Comparison of ENCODE assay signal across 8 cellular contexts in the genomic region with DNA sequence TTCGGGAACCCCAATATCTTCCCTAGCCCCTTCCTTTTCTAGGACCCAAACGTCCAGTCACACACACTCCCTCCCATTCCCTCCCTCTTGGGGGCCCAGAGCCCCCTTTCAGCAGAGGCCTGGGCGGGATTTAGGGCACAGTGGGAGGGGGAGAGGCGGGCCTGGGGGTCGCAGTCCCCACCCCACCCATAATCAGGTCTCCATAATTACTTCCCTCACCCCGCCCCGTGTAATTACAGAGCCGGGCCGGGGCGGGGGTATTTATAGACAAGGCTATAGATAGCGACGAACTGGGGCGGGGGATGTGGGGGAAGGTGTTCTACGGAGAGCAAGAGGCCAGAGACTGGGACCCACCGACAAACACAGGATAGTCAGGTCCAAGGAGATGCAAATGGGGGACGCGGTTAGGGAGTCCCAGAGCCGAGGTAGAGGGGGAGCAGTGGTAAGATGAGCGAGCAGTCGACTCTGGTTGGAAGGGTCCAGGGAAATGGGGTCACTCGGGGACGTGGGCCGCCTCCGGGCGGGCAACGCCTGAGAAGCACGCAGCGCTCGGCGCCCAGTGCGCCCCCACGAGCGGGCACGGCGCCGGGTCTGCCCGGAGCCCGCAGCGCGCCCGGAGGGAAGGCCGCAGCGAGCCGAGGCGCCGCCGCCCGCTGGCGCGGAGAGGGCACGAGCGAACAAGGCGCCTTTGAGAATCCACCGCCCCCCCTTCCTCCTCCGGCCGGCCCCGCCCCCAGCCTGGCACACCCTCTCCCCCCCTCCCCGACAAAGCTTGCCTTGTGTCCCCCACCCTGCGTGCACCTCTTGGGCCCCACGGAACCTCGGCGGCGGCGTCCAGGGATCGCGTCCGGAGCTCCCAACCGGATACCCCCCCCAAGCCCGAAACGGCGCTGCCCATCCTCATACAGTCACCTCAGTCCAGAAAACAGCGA. TPM values are rescaled to one million over a fixed set of nuclear protein-coding genes. Genes with fewer than 3 reads are reported as not detected.
DNase-seq lines count a peak whose midpoint lies in the region; ATAC-seq, FAIRE-seq and TF ChIP-seq lines count a peak whose summit lies in the region.

No MANE protein-coding gene starts in this region.

- peak overlapping the region in 1 of 3 experiments; percentile 19 for H3K4me3 ChIP-seq in keratinocyte (ENCODE audit: control insufficient read depth in 2 of 3, extremely low read depth in 1 of 3, insufficient read depth in 2 of 3, low read depth in 1 of 3, low read length in 3 of 3)

- peaks cover 10 to 13% of the 10 kb centered on the region in 2 experiments for H3K36me3 ChIP-seq in keratinocyte (ENCODE audit: control insufficient read depth in 2 of 2, extremely low read depth in 1 of 2, insufficient read depth in 2 of 2, low read length in 2 of 2)

- H3K9me3 Mint-ChIP-seq in activated CD4-positive, alpha-beta memory T cell treated with anti-CD3 and anti-CD28 coated beads for 36 hours = no peaks in the 10 kb centered on the region
- H3K9me3 Mint-ChIP-seq in activated CD4-positive, alpha-beta memory T cell treated with anti-CD3 and anti-CD28 coated beads, Interleukin-2, amount 10 ng/mL, durations not matched to agents 7 days and 5 days = no peaks in the 10 kb centered on the region
- H3K9me3 Mint-ChIP-seq in brain = no peaks in the 10 kb centered on the region
- H3K9me3 Mint-ChIP-seq in stimulated activated memory B cell treated with anti-CD40 and anti-IgM and Interleukin-4, amounts not matched to agents 10 μg/mL and 1 μg/mL and 100 μg/mL, for 72 hours = no peaks in the 10 kb centered on the region

- no peak overlapping the region for H2AFZ ChIP-seq in keratinocyte (ENCODE audit: control insufficient read depth, low read length)

- ATAC-seq in stimulated activated memory B cell treated with anti-CD40 and anti-IgM and Interleukin-4, amounts not matched to agents 10 μg/mL and 1 μg/mL and 100 μg/mL, for 72 hours = peak; percentile 39
- no peak for ATAC-seq in GM18502 (IDR thresholded peaks at IDR 0.05; ENCODE audit: poor library complexity, unreplicated experiment)

- no peak for FAIRE-seq in keratinocyte (lab: Jason Lieb, UNC)

- POLR2A ChIA-PET in activated CD4-positive, alpha-beta memory T cell treated with anti-CD3 and anti-CD28 coated beads for 36 hours (lab: Charles Lee) = interaction anchor here (1.3 kb wide), 1 partner anchor 16 kb away, joined by 5 read pairs; the partner anchor contains the start of gene RING1
- POLR2A ChIA-PET in activated CD4-positive, alpha-beta memory T cell treated with anti-CD3 and anti-CD28 coated beads, Interleukin-2, amount 10 ng/mL, durations not matched to agents 7 days and 5 days (lab: Charles Lee) = interaction anchor here (1.0 to 1.6 kb wide), 2 partner anchors 9 to 16 kb away, joined by 4 to 8 read pairs; partner anchors contain the start of gene RING1

- H3K4me1 Mint-ChIP-seq in activated CD4-positive, alpha-beta memory T cell treated with anti-CD3 and anti-CD28 coated beads for 36 hours (ENCODE audit: low read depth) = peaks cover 29% of the 10 kb centered on the region
- H3K4me1 Mint-ChIP-seq in activated CD4-positive, alpha-beta memory T cell treated with anti-CD3 and anti-CD28 coated beads, Interleukin-2, amount 10 ng/mL, durations not matched to agents 7 days and 5 days = peaks cover 16% of the 10 kb centered on the region
- peaks cover 44% of the 10 kb centered on the region for H3K4me1 Mint-ChIP-seq in brain
- peaks cover 30% of the 10 kb centered on the region for H3K4me1 Mint-ChIP-seq in stimulated activated memory B cell treated with anti-CD40 and anti-IgM and Interleukin-4, amounts not matched to agents 10 μg/mL and 1 μg/mL and 100 μg/mL, for 72 hours

- CTCF ChIA-PET in activated CD4-positive, alpha-beta memory T cell treated with anti-CD3 and anti-CD28 coated beads for 36 hours (lab: Charles Lee) = interaction anchor here (1.1 kb wide), 1 partner anchor 31 kb away, joined by 5 read pairs; no protein-coding TSS in a partner anchor
- CTCF ChIA-PET in activated CD4-positive, alpha-beta memory T cell treated with anti-CD3 and anti-CD28 coated beads, Interleukin-2, amount 10 ng/mL, durations not matched to agents 7 days and 5 days (lab: Charles Lee) = no interaction called here

- no peak for TF ChIP-seq CTCF in brain (conservative IDR thresholded peaks at IDR 0.05)
- TF ChIP-seq CTCF in keratinocyte (optimal IDR thresholded peaks at IDR 0.05 in 1 of 3, IDR thresholded peaks at IDR 0.05 in 1 of 3, conservative IDR thresholded peaks at IDR 0.05 in 1 of 3; ENCODE audit: extremely low read depth in 1 of 3, insufficient read depth in 2 of 3, low read length in 3 of 3) = no peak

- peaks cover 31% of the 10 kb centered on the region for H3K27me3 ChIP-seq in keratinocyte (ENCODE audit: control insufficient read depth, extremely low read depth, insufficient read depth, low read length)

- H3K27ac ChIP-seq in keratinocyte (ENCODE audit: control insufficient read depth, insufficient read depth, low read length) = no peak overlapping the region

- peaks cover 3% of the 10 kb centered on the region for H3K4me1 ChIP-seq in keratinocyte (ENCODE audit: control insufficient read depth, extremely low read depth, insufficient read depth, low read length)

- peaks cover 26% of the 10 kb centered on the region for H3K36me3 Mint-ChIP-seq in activated CD4-positive, alpha-beta memory T cell treated with anti-CD3 and anti-CD28 coated beads for 36 hours
- H3K36me3 Mint-ChIP-seq in activated CD4-positive, alpha-beta memory T cell treated with anti-CD3 and anti-CD28 coated beads, Interleukin-2, amount 10 ng/mL, durations not matched to agents 7 days and 5 days (ENCODE audit: low read depth) = peaks cover 37% of the 10 kb centered on the region
- H3K36me3 Mint-ChIP-seq in brain = peaks cover 33% of the 10 kb centered on the region
- peaks cover 31% of the 10 kb centered on the region for H3K36me3 Mint-ChIP-seq in stimulated activated memory B cell treated with anti-CD40 and anti-IgM and Interleukin-4, amounts not matched to agents 10 μg/mL and 1 μg/mL and 100 μg/mL, for 72 hours

- H3K4me2 ChIP-seq in keratinocyte (ENCODE audit: control insufficient read depth, extremely low read depth, insufficient read depth, low read depth, low read length) = peak overlapping the region; percentile 35

- no peak overlapping the region for H3K9ac ChIP-seq in keratinocyte (ENCODE audit: control insufficient read depth, extremely low read depth, insufficient read depth, low read length)

- H3K4me3 Mint-ChIP-seq in activated CD4-positive, alpha-beta memory T cell treated with anti-CD3 and anti-CD28 coated beads for 36 hours = peak overlapping the region; percentile 45
- no peak overlapping the region for H3K4me3 Mint-ChIP-seq in activated CD4-positive, alpha-beta memory T cell treated with anti-CD3 and anti-CD28 coated beads, Interleukin-2, amount 10 ng/mL, durations not matched to agents 7 days and 5 days
- H3K4me3 Mint-ChIP-seq in brain = peak overlapping the region; percentile 69 to 84 (median 82)
- H3K4me3 Mint-ChIP-seq in stimulated activated memory B cell treated with anti-CD40 and anti-IgM and Interleukin-4, amounts not matched to agents 10 μg/mL and 1 μg/mL and 100 μg/mL, for 72 hours = peak overlapping the region; percentile 66

- H3K9me3 ChIP-seq in keratinocyte (ENCODE audit: control insufficient read depth, low read depth, low read length) = no peaks in the 10 kb centered on the region

- H3K27ac Mint-ChIP-seq in activated CD4-positive, alpha-beta memory T cell treated with anti-CD3 and anti-CD28 coated beads for 36 hours = no peak overlapping the region
- H3K27ac Mint-ChIP-seq in activated CD4-positive, alpha-beta memory T cell treated with anti-CD3 and anti-CD28 coated beads, Interleukin-2, amount 10 ng/mL, durations not matched to agents 7 days and 5 days = no peak overlapping the region
- peak overlapping the region; percentile 50 to 92 (median 80) for H3K27ac Mint-ChIP-seq in brain
- H3K27ac Mint-ChIP-seq in stimulated activated memory B cell treated with anti-CD40 and anti-IgM and Interleukin-4, amounts not matched to agents 10 μg/mL and 1 μg/mL and 100 μg/mL, for 72 hours = no peak overlapping the region

- dilution Hi-C loops in keratinocyte (cut with MboI; ENCODE audit: extremely low pct_ligation_motif_present, low sequenced_read_pairs) = no loop called here

- H3K79me2 ChIP-seq in keratinocyte (ENCODE audit: control insufficient read depth, insufficient read depth, low read length) = no peaks in the 10 kb centered on the region

- intact Hi-C loops in activated CD4-positive, alpha-beta memory T cell treated with anti-CD3 and anti-CD28 coated beads for 36 hours (cut with micrococcal nuclease) = no loop called here

- peaks cover 2% of the 10 kb centered on the region for H3K9me1 ChIP-seq in keratinocyte (ENCODE audit: control insufficient read depth, extremely low read depth, insufficient read depth, low read length)

- DNase-seq in activated CD4-positive, alpha-beta memory T cell treated with anti-CD3 and anti-CD28 coated beads for 36 hours = peak; percentile 40
- no peak for DNase-seq in activated CD4-positive, alpha-beta memory T cell treated with anti-CD3 and anti-CD28 coated beads, Interleukin-2, amount 10 ng/mL, durations not matched to agents 7 days and 5 days
- DNase-seq in keratinocyte (ENCODE audit: low read depth, low spot score) (no peak), DMS114 treated with DMSO at 0.1 percent for 48 hours (lab: John Stamatoyannopoulos, UW; ENCODE audit: unreplicated experiment) (no peak), A172 (ENCODE audit: low spot score) (no peak)

- H3K27me3 Mint-ChIP-seq in activated CD4-positive, alpha-beta memory T cell treated with anti-CD3 and anti-CD28 coated beads for 36 hours = peaks cover 22% of the 10 kb centered on the region
- peaks cover 35% of the 10 kb centered on the region for H3K27me3 Mint-ChIP-seq in activated CD4-positive, alpha-beta memory T cell treated with anti-CD3 and anti-CD28 coated beads, Interleukin-2, amount 10 ng/mL, durations not matched to agents 7 days and 5 days
- H3K27me3 Mint-ChIP-seq in brain = peaks cover 24% of the 10 kb centered on the region
- peaks cover 40% of the 10 kb centered on the region for H3K27me3 Mint-ChIP-seq in stimulated activated memory B cell treated with anti-CD40 and anti-IgM and Interleukin-4, amounts not matched to agents 10 μg/mL and 1 μg/mL and 100 μg/mL, for 72 hours

- H4K20me1 ChIP-seq in keratinocyte (ENCODE audit: control insufficient read depth, extremely low read depth, insufficient read depth, low read length) = peaks cover 3% of the 10 kb centered on the region

RNA-seq across cellular contexts. Expression of gene COL11A2, which starts 0.7 kb away (rescaled TPM):
- total RNA-seq in activated CD4-positive, alpha-beta memory T cell treated with anti-CD3 and anti-CD28 coated beads for 36 hours = 1 to 10 TPM in 1 of 2 experiments, under 1 TPM in 1; 0.69 to 1.0 TPM
- under 1 TPM; 0.53 to 0.60 TPM for total RNA-seq in activated CD4-positive, alpha-beta memory T cell treated with anti-CD3 and anti-CD28 coated beads, Interleukin-2, amount 10 ng/mL, durations not matched to agents 7 days and 5 days
- polyA plus RNA-seq in brain (ENCODE audit: insufficient read depth, low read depth, low replicate concordance) = 1.2 TPM
- 0.06 to 0.18 TPM (median 0.08 TPM) in 3 replicates for polyA plus RNA-seq in keratinocyte
- polyA plus RNA-seq in keratinocyte (2011; ENCODE audit: low read depth) = 0.15 TPM
- polyA plus RNA-seq in keratinocyte (2011; cell fraction: cytosol; rRNA removed) = 0.04 and 0.05 TPM in 2 replicates
- polyA plus RNA-seq in keratinocyte (2011; cell fraction: nucleus; rRNA removed) = 0.83 and 0.93 TPM in 2 replicates
- polyA plus RNA-seq in keratinocyte (2012; ENCODE audit: low replicate concordance) = 0.09 and 0.38 TPM in 2 replicates
- polyA minus RNA-seq in keratinocyte = 0.29 TPM in 1 of 3 replicates, not detected in the others
- polyA minus RNA-seq in keratinocyte (2011; cell fraction: cytosol; rRNA and poly(A)+ RNA removed) = not detected
- 0.63 TPM in 1 of 2 replicates, not detected in the other for polyA minus RNA-seq in keratinocyte (2011; cell fraction: nucleus; rRNA and poly(A)+ RNA removed)
- 0.79 and 1.7 TPM in 2 replicates for total RNA-seq in A172 (2014; rRNA removed; shearing (Covaris generic))

RNA-seq across cellular contexts. Expression of gene RXRB, which starts 7.5 kb away (rescaled TPM):
- 10 to 100 TPM; 40.9 to 41.4 TPM for total RNA-seq in activated CD4-positive, alpha-beta memory T cell treated with anti-CD3 and anti-CD28 coated beads for 36 hours
- total RNA-seq in activated CD4-positive, alpha-beta memory T cell treated with anti-CD3 and anti-CD28 coated beads, Interleukin-2, amount 10 ng/mL, durations not matched to agents 7 days and 5 days = 10 to 100 TPM; 44.0 to 45.0 TPM
- polyA plus RNA-seq in brain (ENCODE audit: insufficient read depth, low read depth, low replicate concordance) (63.3 TPM), keratinocyte (23.2 to 32.4 TPM (median 25.7 TPM) in 3 replicates)
- 4.9 TPM for polyA plus RNA-seq in keratinocyte (2011; ENCODE audit: low read depth)
- polyA plus RNA-seq in keratinocyte (2011; cell fraction: cytosol; rRNA removed) = 14.6 and 15.3 TPM in 2 replicates
- 62.1 and 65.8 TPM in 2 replicates for polyA plus RNA-seq in keratinocyte (2011; cell fraction: nucleus; rRNA removed)
- 22.3 and 24.5 TPM in 2 replicates for polyA plus RNA-seq in keratinocyte (2012; ENCODE audit: low replicate concordance)
- 30.8 to 33.3 TPM (median 32.9 TPM) in 3 replicates for polyA minus RNA-seq in keratinocyte
- polyA minus RNA-seq in keratinocyte (2011; cell fraction: cytosol; rRNA and poly(A)+ RNA removed) = 16.5 TPM
- 17.1 and 19.2 TPM in 2 replicates for polyA minus RNA-seq in keratinocyte (2011; cell fraction: nucleus; rRNA and poly(A)+ RNA removed)
- 14.1 and 20.4 TPM in 2 replicates for total RNA-seq in A172 (2014; rRNA removed; shearing (Covaris generic))

RNA-seq across cellular contexts. Expression of gene SLC39A7, which starts 7.7 kb away (rescaled TPM):
- total RNA-seq in activated CD4-positive, alpha-beta memory T cell treated with anti-CD3 and anti-CD28 coated beads for 36 hours = 10 to 100 TPM; 42.0 to 45.7 TPM
- 10 to 100 TPM; 52.8 to 53.8 TPM for total RNA-seq in activated CD4-positive, alpha-beta memory T cell treated with anti-CD3 and anti-CD28 coated beads, Interleukin-2, amount 10 ng/mL, durations not matched to agents 7 days and 5 days
- polyA plus RNA-seq in brain (ENCODE audit: insufficient read depth, low read depth, low replicate concordance) = 114 TPM
- polyA plus RNA-seq in keratinocyte = 47.6 to 68.6 TPM (median 54.0 TPM) in 3 replicates
- polyA plus RNA-seq in keratinocyte (2011; ENCODE audit: low read depth) = 23.5 TPM
- 28.0 and 32.5 TPM in 2 replicates for polyA plus RNA-seq in keratinocyte (2011; cell fraction: cytosol; rRNA removed)
- polyA plus RNA-seq in keratinocyte (2011; cell fraction: nucleus; rRNA removed) = 126 and 135 TPM in 2 replicates
- 48.9 and 98.3 TPM in 2 replicates for polyA plus RNA-seq in keratinocyte (2012; ENCODE audit: low replicate concordance)
- polyA minus RNA-seq in keratinocyte = 36.1 to 86.7 TPM (median 50.6 TPM) in 3 replicates
- polyA minus RNA-seq in keratinocyte (2011; cell fraction: cytosol; rRNA and poly(A)+ RNA removed) = 17.3 TPM
- polyA minus RNA-seq in keratinocyte (2011; cell fraction: nucleus; rRNA and poly(A)+ RNA removed) = 40.8 and 62.0 TPM in 2 replicates
- 77.7 and 120 TPM in 2 replicates for total RNA-seq in A172 (2014; rRNA removed; shearing (Covaris generic))

RNA-seq across cellular contexts. Expression of gene HSD17B8, which starts 11.5 kb away (rescaled TPM):
- 10 to 100 TPM; 35.3 to 36.1 TPM for total RNA-seq in activated CD4-positive, alpha-beta memory T cell treated with anti-CD3 and anti-CD28 coated beads for 36 hours
- total RNA-seq in activated CD4-positive, alpha-beta memory T cell treated with anti-CD3 and anti-CD28 coated beads, Interleukin-2, amount 10 ng/mL, durations not matched to agents 7 days and 5 days = 10 to 100 TPM; 11.4 to 13.0 TPM
- polyA plus RNA-seq in brain (ENCODE audit: insufficient read depth, low read depth, low replicate concordance) (23.3 TPM), keratinocyte (18.6 to 22.1 TPM (median 20.7 TPM) in 3 replicates)
- polyA plus RNA-seq in keratinocyte (2011; ENCODE audit: low read depth) = 5.3 TPM
- polyA plus RNA-seq in keratinocyte (2011; cell fraction: cytosol; rRNA removed) = 13.2 and 24.1 TPM in 2 replicates
- 13.4 and 14.7 TPM in 2 replicates for polyA plus RNA-seq in keratinocyte (2011; cell fraction: nucleus; rRNA removed)
- polyA plus RNA-seq in keratinocyte (2012; ENCODE audit: low replicate concordance) = 13.9 and 18.3 TPM in 2 replicates
- polyA minus RNA-seq in keratinocyte = 8.5 to 13.3 TPM (median 12.3 TPM) in 3 replicates
- polyA minus RNA-seq in keratinocyte (2011; cell fraction: cytosol; rRNA and poly(A)+ RNA removed) = 12.5 TPM
- 2.0 and 3.7 TPM in 2 replicates for polyA minus RNA-seq in keratinocyte (2011; cell fraction: nucleus; rRNA and poly(A)+ RNA removed)
- total RNA-seq in A172 (2014; rRNA removed; shearing (Covaris generic)) = 0.19 TPM in 1 of 2 replicates, not detected in the other

RNA-seq across cellular contexts. Expression of gene RING1, which starts 15.4 kb away (rescaled TPM):
- total RNA-seq in activated CD4-positive, alpha-beta memory T cell treated with anti-CD3 and anti-CD28 coated beads for 36 hours = 10 to 100 TPM; 25.4 to 28.4 TPM
- 10 to 100 TPM; 29.7 to 32.1 TPM for total RNA-seq in activated CD4-positive, alpha-beta memory T cell treated with anti-CD3 and anti-CD28 coated beads, Interleukin-2, amount 10 ng/mL, durations not matched to agents 7 days and 5 days
- polyA plus RNA-seq in brain (ENCODE audit: insufficient read depth, low read depth, low replicate concordance) (78.8 TPM), keratinocyte (20.3 to 28.3 TPM (median 23.0 TPM) in 3 replicates)
- polyA plus RNA-seq in keratinocyte (2011; ENCODE audit: low read depth) = 5.3 TPM
- polyA plus RNA-seq in keratinocyte (2011; cell fraction: cytosol; rRNA removed) = 15.0 and 20.2 TPM in 2 replicates
- 34.1 and 40.8 TPM in 2 replicates for polyA plus RNA-seq in keratinocyte (2011; cell fraction: nucleus; rRNA removed)
- 22.6 and 32.8 TPM in 2 replicates for polyA plus RNA-seq in keratinocyte (2012; ENCODE audit: low replicate concordance)
- 12.8 to 30.2 TPM (median 20.1 TPM) in 3 replicates for polyA minus RNA-seq in keratinocyte
- polyA minus RNA-seq in keratinocyte (2011; cell fraction: cytosol; rRNA and poly(A)+ RNA removed) = 16.5 TPM
- 5.1 and 5.7 TPM in 2 replicates for polyA minus RNA-seq in keratinocyte (2011; cell fraction: nucleus; rRNA and poly(A)+ RNA removed)
- total RNA-seq in A172 (2014; rRNA removed; shearing (Covaris generic)) = 16.2 and 19.7 TPM in 2 replicates

Comparison
In these comparisons a context has a peak if more than half of its experiments do, and no peak if none do; other contexts are left out.
1. H3K27ac Mint-ChIP-seq: peak in brain (5 of 5); none in activated CD4-positive, alpha-beta memory T cell treated with anti-CD3 and anti-CD28 coated beads for 36 hours (single experiment), activated CD4-positive, alpha-beta memory T cell treated with anti-CD3 and anti-CD28 coated beads, Interleukin-2, amount 10 ng/mL, durations not matched to agents 7 days and 5 days (single experiment) and stimulated activated memory B cell treated with anti-CD40 and anti-IgM and Interleukin-4, amounts not matched to agents 10 μg/mL and 1 μg/mL and 100 μg/mL, for 72 hours (single experiment).